10 cellular contexts compared by ENCODE assay signal in the genomic region with DNA sequence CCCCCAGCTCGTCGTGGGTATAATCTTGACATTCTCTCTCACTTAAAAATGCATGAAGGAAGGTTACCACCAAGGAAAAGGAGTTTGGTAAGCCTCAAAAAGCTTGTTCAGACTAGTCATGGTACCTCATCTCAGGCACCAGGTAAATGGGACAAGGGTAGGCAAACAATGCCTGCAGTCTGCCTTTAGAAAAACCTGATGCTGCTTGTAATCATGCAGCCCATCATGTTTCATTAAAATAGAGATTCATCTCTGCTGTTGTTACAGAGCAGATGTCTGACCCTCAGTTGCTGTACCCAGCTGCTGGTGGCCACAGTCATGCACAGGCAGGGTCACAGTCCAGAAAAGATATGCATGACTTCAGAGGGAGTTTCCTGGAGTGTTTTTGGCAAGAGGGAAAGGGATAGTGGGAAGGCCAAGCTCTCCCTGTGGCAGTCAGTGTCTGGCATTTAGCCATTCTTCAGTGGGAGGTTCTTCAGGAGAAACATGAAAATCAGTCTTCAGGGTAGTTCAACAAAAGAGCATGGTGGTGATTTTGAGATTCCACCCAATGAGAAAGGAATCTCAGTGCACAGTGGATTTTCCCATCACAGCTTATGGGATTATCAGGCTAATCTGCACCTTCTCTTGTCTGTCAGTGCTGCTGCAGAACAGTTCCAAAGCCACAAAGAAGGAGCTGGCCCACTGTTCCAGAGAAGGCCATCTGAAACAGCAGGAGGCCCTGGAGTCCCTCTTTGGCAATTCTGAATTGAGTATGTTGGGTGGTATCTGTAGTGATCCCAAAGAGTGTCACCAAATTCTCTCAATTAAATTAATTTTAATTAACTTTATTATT.
DNase-seq lines count a peak whose midpoint lies in the region; ATAC-seq and TF ChIP-seq lines count a peak whose summit lies in the region.
"Had no signal": no experiment of that assay in that cellular context is flagged by ENCODE, and none has a peak within 500 bp of the region (broad histone marks: within the 10 kb centered on the region; RNA-seq: fewer than 3 reads in every experiment).

No MANE protein-coding gene starts in this region.

- H3K4me1 ChIP-seq in body of pancreas: peaks cover 10% of the 10 kb centered on the region
- peaks cover 0 to 11% of the 10 kb centered on the region in 2 donors for H3K4me1 ChIP-seq in thoracic aorta (ENCODE audit: control insufficient read depth in 1 of 2, low read depth in 2 of 2)

- intact Hi-C loops in body of pancreas (cut with DNase I) (no loop called here), left cardiac atrium (cut with DNase I) (no loop called here)
- intact Hi-C loops in CD4-positive, alpha-beta T cell (cut with DNase I, micrococcal nuclease): no loop called here

- peak; percentile 88 for ATAC-seq in body of pancreas
- ATAC-seq in left cardiac atrium: peak; percentile 85 to 94
- ATAC-seq in thoracic aorta (ENCODE audit: insufficient number of reproducible peaks, low FRiP score, low read depth): no peak
- ATAC-seq in HG03354 (IDR thresholded peaks at IDR 0.05; ENCODE audit: poor library complexity, severe bottlenecking, unreplicated experiment): no peak
- no peak for ATAC-seq in CD4-positive, alpha-beta T cell (ENCODE audit: poor library complexity)

- H3K36me3 ChIP-seq in body of pancreas (replicated peaks in 1 of 2; ENCODE audit: insufficient read depth in 1 of 2, low read depth in 2 of 2) (no peaks in the 10 kb centered on the region), thoracic aorta (no peaks in the 10 kb centered on the region)

- 41 to 59% methylated on average over 2 of the region's 2 CpGs for WGBS in body of pancreas, 2 donors

- DNase-seq in HS-5 (ENCODE audit: low read depth) (peak; percentile 20), body of pancreas (peak; percentile 27 to 59 (median 40)), left cardiac atrium (no peak), thoracic aorta (ENCODE audit: low spot score) (peak; percentile 6), superior temporal gyrus (ENCODE audit: extremely low spot score) (no peak)
- no peak for DNase-seq in CD4-positive, alpha-beta T cell
- DNase-seq: activated CD4-positive, alpha-beta T cell treated with anti-CD3 and anti-CD28 coated beads for 1 hour; islet precursor cell; MM.1S had no signal

- no peaks in the 10 kb centered on the region for H3K9me3 ChIP-seq in body of pancreas
- no peaks in the 10 kb centered on the region for H3K9me3 ChIP-seq in thoracic aorta
- H3K9me3 ChIP-seq in CD4-positive, alpha-beta T cell (ENCODE audit: control insufficient read depth, low read length): no peaks in the 10 kb centered on the region

- H3K27ac Mint-ChIP-seq in CD4-positive, alpha-beta T cell: no peak overlapping the region

- H3K27me3 Mint-ChIP-seq in CD4-positive, alpha-beta T cell: peaks cover 18% of the 10 kb centered on the region

- no peak for TF ChIP-seq POLR2A in body of pancreas (IDR thresholded peaks at IDR 0.05)

- CTCF ChIA-PET in CD4-positive, alpha-beta T cell (lab: Charles Lee): no interaction called here

- H3K36me3 Mint-ChIP-seq in CD4-positive, alpha-beta T cell (ENCODE audit: low read depth): no peaks in the 10 kb centered on the region

- H3K4me1 Mint-ChIP-seq in CD4-positive, alpha-beta T cell (ENCODE audit: low read depth): no peaks in the 10 kb centered on the region

- TF ChIP-seq CTCF in body of pancreas (IDR thresholded peaks at IDR 0.05): no peak
- TF ChIP-seq CTCF in thoracic aorta (IDR thresholded peaks at IDR 0.05): no peak
- no peak for TF ChIP-seq CTCF in CD4-positive, alpha-beta T cell (IDR thresholded peaks at IDR 0.05)

- H3K27ac ChIP-seq in body of pancreas: peak overlapping the region in 2 of 4 donors; percentile 33 to 71
- H3K27ac ChIP-seq in thoracic aorta: no peak overlapping the region
- no peak overlapping the region for H3K27ac ChIP-seq in CD4-positive, alpha-beta T cell (ENCODE audit: low read depth, low read length)

- H3K9me3 Mint-ChIP-seq in CD4-positive, alpha-beta T cell: no peaks in the 10 kb centered on the region

- H3K27me3 ChIP-seq in body of pancreas (no peaks in the 10 kb centered on the region), thoracic aorta (replicated peaks; ENCODE audit: insufficient read depth) (no peaks in the 10 kb centered on the region)
- H3K27me3 ChIP-seq in CD4-positive, alpha-beta T cell (ENCODE audit: control insufficient read depth, insufficient read depth, low read length): no peaks in the 10 kb centered on the region

- POLR2A ChIA-PET in CD4-positive, alpha-beta T cell (lab: Charles Lee): no interaction called here

- H3K4me3 ChIP-seq in body of pancreas (no peak overlapping the region), thoracic aorta (no peak overlapping the region)

- no peak overlapping the region for H3K4me3 Mint-ChIP-seq in CD4-positive, alpha-beta T cell

Comparison
In these comparisons a context has a peak if more than half of its experiments do, and no peak if none do; other contexts are left out.
1. DNase-seq: peak in HS-5 (single experiment), body of pancreas (4 of 4) and thoracic aorta (single experiment); none in left cardiac atrium (single experiment), CD4-positive, alpha-beta T cell (0 of 10) and superior temporal gyrus (single experiment).
2. ATAC-seq: peak in body of pancreas (single experiment) and left cardiac atrium (2 of 2); none in thoracic aorta (single experiment), HG03354 (single experiment) and CD4-positive, alpha-beta T cell (single experiment).